ENCODE assay signal across 21 cellular contexts in the genomic region with DNA sequence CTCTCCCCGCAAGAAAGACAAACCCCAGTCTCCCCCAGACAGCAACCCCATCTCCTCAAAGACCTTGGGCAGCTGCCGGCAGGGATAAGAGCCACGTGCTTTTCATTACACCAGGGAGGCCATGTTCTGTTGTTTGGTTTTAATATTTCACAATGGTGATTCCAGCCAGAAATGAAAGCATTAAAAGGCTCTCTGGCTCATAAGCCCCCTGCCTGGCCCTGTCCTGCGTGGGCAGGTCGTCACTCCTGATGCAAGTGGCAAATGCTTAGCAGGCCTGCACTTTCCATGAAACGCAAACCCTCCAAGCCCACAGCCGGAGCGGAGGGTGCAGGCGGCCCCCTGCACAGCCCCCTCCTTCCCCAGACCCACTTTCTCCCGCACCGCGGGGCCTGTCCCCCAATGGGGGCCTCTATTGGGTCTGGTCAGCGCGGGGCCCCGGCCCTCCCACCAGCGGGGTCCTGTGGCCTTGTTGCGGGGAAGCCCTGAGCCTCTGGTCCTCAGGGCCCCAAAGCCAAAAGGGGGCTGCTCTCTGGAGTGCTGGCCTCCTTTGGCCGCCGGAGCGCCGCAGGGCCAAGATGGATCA.
DNase-seq lines count a peak whose midpoint lies in the region; ATAC-seq, FAIRE-seq and TF ChIP-seq lines count a peak whose summit lies in the region.
"Had no signal": no experiment of that assay in that cellular context is flagged by ENCODE, and none has a peak within 500 bp of the region (broad histone marks: within the 10 kb centered on the region; RNA-seq: fewer than 3 reads in every experiment).

No MANE protein-coding gene starts in this region.

- in situ Hi-C loops in K562 (cut with MboI) = no loop called here

- H3K4me3 Mint-ChIP-seq in T-helper 17 cell = no peak overlapping the region
- H3K4me3 Mint-ChIP-seq: activated CD4-positive, alpha-beta T cell treated with anti-CD3 and anti-CD28 coated beads, Interleukin-2, amount 10 ng/mL, durations not matched to agents 24 days and 14 days; activated naive CD4-positive, alpha-beta T cell treated with anti-CD3 and anti-CD28 coated beads, Interleukin-2, amount 10 ng/mL, durations not matched to agents 7 days and 5 days; stimulated activated naive CD8-positive, alpha-beta T cell treated with anti-CD3 and anti-CD28 coated beads, Interleukin-15, Interleukin-2, amounts not matched to agents 100 ng/mL and 50 ng/mL, for 24 hours had no signal

- H2AFZ ChIP-seq in K562 (ENCODE audit: low read depth, low read length) = peak overlapping the region; percentile 61
- H2AFZ ChIP-seq: parathyroid adenoma had no signal

- POLR2A ChIA-PET in K562 (lab: Yijun Ruan, JAX) = interaction anchor here (0.7 to 1.9 kb wide), 2 partner anchors 14 to 17 kb away, joined by 3 to 6 read pairs; no protein-coding TSS in a partner anchor

- no peaks in the 10 kb centered on the region for H3K4me1 Mint-ChIP-seq in T-helper 17 cell
- H3K4me1 Mint-ChIP-seq: activated CD4-positive, alpha-beta T cell treated with anti-CD3 and anti-CD28 coated beads, Interleukin-2, amount 10 ng/mL, durations not matched to agents 24 days and 14 days had no signal

- H3K27me3 Mint-ChIP-seq in T-helper 17 cell = peaks cover 4% of the 10 kb centered on the region

- no peaks in the 10 kb centered on the region for H3K9me3 ChIP-seq in K562 (replicated peaks; ENCODE audit: control insufficient read depth, insufficient read depth, low read depth, low read length)
- peaks cover 0 to 5% of the 10 kb centered on the region in 2 donors for H3K9me3 ChIP-seq in left lung
- no peaks in the 10 kb centered on the region for H3K9me3 ChIP-seq in testis
- H3K9me3 ChIP-seq in T-helper 17 cell (ENCODE audit: control insufficient read depth, low read length, poor library complexity, severe bottlenecking) = no peaks in the 10 kb centered on the region
- H3K9me3 ChIP-seq: SK-N-SH had no signal

- H3K9me1 ChIP-seq in K562 (ENCODE audit: control insufficient read depth, insufficient read depth, low read length) = no peaks in the 10 kb centered on the region

- H3K9ac ChIP-seq in K562 (ENCODE audit: insufficient read depth in 1 of 2, low read depth in 2 of 2, low read length in 2 of 2) = peak overlapping the region in 1 of 2 experiments; percentile 37; a peak in 2 of 4 replicates
- H3K9ac ChIP-seq: BLaER1, parathyroid adenoma, SK-N-SH had no signal

- 78% methylated on average over 21 of the region's 21 CpGs for WGBS in K562 (ENCODE audit: insufficient coverage, low coverage, missing lambda C conversion rate)
- WGBS in testis, 2 donors = 47 to 69% methylated on average over 12 to 21 of the region's 21 CpGs

- H3K27ac ChIP-seq in K562 (ENCODE audit: extremely low read depth, low read depth, low read length) = no peak overlapping the region
- no peak overlapping the region for H3K27ac ChIP-seq in left lung
- no peak overlapping the region for H3K27ac ChIP-seq in testis
- H3K27ac ChIP-seq: BLaER1, brain microvascular endothelial cell, parathyroid adenoma had no signal

- BruUV-seq in K562 (replicated peaks; lab: Mats Ljungman, UMichigan) = no TSS peak

- DNase-seq in GM03348 (ENCODE audit: low spot score) (peak; percentile 74), K562 (ENCODE audit: extremely low read depth in 1 of 4, low spot score in 3 of 4) (no peak), left lung (no peak), testis (peak; percentile 42), T-helper 17 cell (no peak)
- DNase-seq: activated CD4-positive, alpha-beta T cell treated with anti-CD3 and anti-CD28 coated beads, Interleukin-2, amount 10 ng/mL, durations not matched to agents 24 days and 14 days; activated CD8-positive, alpha-beta memory T cell treated with anti-CD3 and anti-CD28 coated beads, Interleukin-2, amount 50 U/mL, for 48 hours; activated naive CD4-positive, alpha-beta T cell treated with anti-CD3 and anti-CD28 coated beads, Interleukin-2, amount 10 ng/mL, durations not matched to agents 7 days and 5 days; brain microvascular endothelial cell; dorsolateral prefrontal cortex; HCEC 1CT; left colon; MM.1S; SK-N-SH had no signal

- H3K4me3 ChIP-seq in K562 = no peak overlapping the region
- no peak overlapping the region for H3K4me3 ChIP-seq in left lung
- H3K4me3 ChIP-seq in testis = peak overlapping the region in 1 of 2 donors; percentile 24
- H3K4me3 ChIP-seq: BLaER1, dorsolateral prefrontal cortex had no signal

- no peak overlapping the region for H3K27ac Mint-ChIP-seq in T-helper 17 cell
- H3K27ac Mint-ChIP-seq: activated CD4-positive, alpha-beta T cell treated with anti-CD3 and anti-CD28 coated beads, Interleukin-2, amount 10 ng/mL, durations not matched to agents 24 days and 14 days; activated naive CD4-positive, alpha-beta T cell treated with anti-CD3 and anti-CD28 coated beads, Interleukin-2, amount 10 ng/mL, durations not matched to agents 7 days and 5 days; stimulated activated naive CD8-positive, alpha-beta T cell treated with anti-CD3 and anti-CD28 coated beads, Interleukin-15, Interleukin-2, amounts not matched to agents 100 ng/mL and 50 ng/mL, for 24 hours had no signal

- no peak for TF ChIP-seq EP300 in K562 (IDR thresholded peaks at IDR 0.05; ENCODE audit: low read length)

- no peak for TF ChIP-seq CTCF in K562 (IDR thresholded peaks at IDR 0.05 in 2 of 3, conservative IDR thresholded peaks at IDR 0.05 in 1 of 3; ENCODE audit: insufficient read depth in 2 of 3, low read depth in 1 of 3, low read length in 3 of 3)
- TF ChIP-seq CTCF in left lung (IDR thresholded peaks at IDR 0.05) = no peak
- TF ChIP-seq CTCF in testis (IDR thresholded peaks at IDR 0.05) = no peak

- no peak for TF ChIP-seq RAD21 in K562 (CRISPR knock-in tag; conservative IDR thresholded peaks at IDR 0.05 in 1 of 2, IDR thresholded peaks at IDR 0.05 in 1 of 2)

- H3K36me3 ChIP-seq in K562 (ENCODE audit: control insufficient read depth, insufficient read depth, low read length) = no peaks in the 10 kb centered on the region
- H3K36me3 ChIP-seq in left lung = no peaks in the 10 kb centered on the region
- H3K36me3 ChIP-seq in testis (ENCODE audit: low read depth, missing control alignments) = no peaks in the 10 kb centered on the region
- H3K36me3 ChIP-seq: BLaER1, brain microvascular endothelial cell had no signal

- FAIRE-seq in K562 (lab: Jason Lieb, UNC) = no peak
- FAIRE-seq: D721Med had no signal

- intact Hi-C loops in K562 (cut with micrococcal nuclease) = no loop called here
- intact Hi-C loops in left lung (cut with DNase I) = no loop called here
- intact Hi-C loops in testis (cut with DNase I; ENCODE audit: low total_unique reads) = no loop called here

- H3K4me1 ChIP-seq in K562 (replicated peaks in 1 of 2; ENCODE audit: control insufficient read depth in 2 of 2, insufficient read depth in 2 of 2, low read length in 2 of 2) (peaks cover 8 to 25% of the 10 kb centered on the region in 2 experiments; a peak in 3 of 5 replicates), left lung (no peaks in the 10 kb centered on the region), testis (peaks cover 5% of the 10 kb centered on the region)
- H3K4me1 ChIP-seq: parathyroid adenoma had no signal

- no peaks in the 10 kb centered on the region for H4K20me1 ChIP-seq in K562 (replicated peaks; ENCODE audit: control insufficient read depth, insufficient read depth, low read length)
- H4K20me1 ChIP-seq: BLaER1 had no signal

- H3K36me3 Mint-ChIP-seq in T-helper 17 cell (ENCODE audit: low read depth) = no peaks in the 10 kb centered on the region
- H3K36me3 Mint-ChIP-seq: activated naive CD4-positive, alpha-beta T cell treated with anti-CD3 and anti-CD28 coated beads, Interleukin-2, amount 10 ng/mL, durations not matched to agents 7 days and 5 days had no signal

- H3K27me3 ChIP-seq in K562 (ENCODE audit: control insufficient read depth in 2 of 2, insufficient read depth in 2 of 2, low read length in 2 of 2) = peaks cover 6 to 8% of the 10 kb centered on the region in 2 experiments; a peak in 2 of 5 replicates
- no peaks in the 10 kb centered on the region for H3K27me3 ChIP-seq in left lung
- H3K27me3 ChIP-seq in testis = no peaks in the 10 kb centered on the region
- H3K27me3 ChIP-seq: BLaER1, brain microvascular endothelial cell, dorsolateral prefrontal cortex had no signal

- ATAC-seq in K562 (no peak), left lung (peak; percentile 30), HG02798 (IDR thresholded peaks at IDR 0.05; ENCODE audit: poor library complexity, unreplicated experiment) (no peak), HG03280 (IDR thresholded peaks at IDR 0.05; ENCODE audit: unreplicated experiment) (no peak), T-helper 17 cell (no peak)
- ATAC-seq: esophagus mucosa, left colon had no signal

- TF ChIP-seq POLR2A in K562 (conservative IDR thresholded peaks at IDR 0.05) = no peak
- no peak for TF ChIP-seq POLR2A in testis (IDR thresholded peaks at IDR 0.05)

- H3K4me2 ChIP-seq in K562 (ENCODE audit: insufficient read depth, low read length) = no peak overlapping the region
- H3K4me2 ChIP-seq: BLaER1, SK-N-SH had no signal

- no peaks in the 10 kb centered on the region for H3K79me2 ChIP-seq in K562 (ENCODE audit: control insufficient read depth, insufficient read depth, low read length)
- H3K79me2 ChIP-seq: parathyroid adenoma had no signal

- CTCF ChIA-PET in K562 (lab: Yijun Ruan, JAX; ENCODE audit: low intra/inter-chr PET ratio) = no interaction called here

TF ChIP-seq in K562, 482 proteins besides CTCF, POLR2A, EP300 and RAD21 (continues in another document):
- TF ChIP-seq, protein P1, sequence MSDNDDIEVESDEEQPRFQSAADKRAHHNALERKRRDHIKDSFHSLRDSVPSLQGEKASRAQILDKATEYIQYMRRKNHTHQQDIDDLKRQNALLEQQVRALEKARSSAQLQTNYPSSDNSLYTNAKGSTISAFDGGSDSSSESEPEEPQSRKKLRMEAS (CRISPR knock-in tag; IDR thresholded peaks at IDR 0.05) = peak; percentile 64; the same call in 1 of the 2 replicates
- TF ChIP-seq CEBPG (CRISPR knock-in tag; IDR thresholded peaks at IDR 0.05) (peak; percentile 26; the same call in 1 of the 2 replicates), CEBPG (tag; conservative IDR thresholded peaks at IDR 0.05 in 1 of 2, IDR thresholded peaks at IDR 0.05 in 1 of 2) (no peak), RBM14 (IDR thresholded peaks at IDR 0.05; ENCODE audit: borderline replicate concordance, insufficient read depth, low read depth, low read length) (0 out of 2 replicates have a peak, but pooled peaks have one; percentile 31)

Comparison
In these comparisons a context has a peak if more than half of its experiments do, and no peak if none do; other contexts are left out.
1. DNase-seq: peak in GM03348 (single experiment) and testis (single experiment); none in K562 (0 of 4), left lung (0 of 2) and T-helper 17 cell (0 of 3).